Comparison of ENCODE assay signal across 8 cellular contexts in the genomic region with DNA sequence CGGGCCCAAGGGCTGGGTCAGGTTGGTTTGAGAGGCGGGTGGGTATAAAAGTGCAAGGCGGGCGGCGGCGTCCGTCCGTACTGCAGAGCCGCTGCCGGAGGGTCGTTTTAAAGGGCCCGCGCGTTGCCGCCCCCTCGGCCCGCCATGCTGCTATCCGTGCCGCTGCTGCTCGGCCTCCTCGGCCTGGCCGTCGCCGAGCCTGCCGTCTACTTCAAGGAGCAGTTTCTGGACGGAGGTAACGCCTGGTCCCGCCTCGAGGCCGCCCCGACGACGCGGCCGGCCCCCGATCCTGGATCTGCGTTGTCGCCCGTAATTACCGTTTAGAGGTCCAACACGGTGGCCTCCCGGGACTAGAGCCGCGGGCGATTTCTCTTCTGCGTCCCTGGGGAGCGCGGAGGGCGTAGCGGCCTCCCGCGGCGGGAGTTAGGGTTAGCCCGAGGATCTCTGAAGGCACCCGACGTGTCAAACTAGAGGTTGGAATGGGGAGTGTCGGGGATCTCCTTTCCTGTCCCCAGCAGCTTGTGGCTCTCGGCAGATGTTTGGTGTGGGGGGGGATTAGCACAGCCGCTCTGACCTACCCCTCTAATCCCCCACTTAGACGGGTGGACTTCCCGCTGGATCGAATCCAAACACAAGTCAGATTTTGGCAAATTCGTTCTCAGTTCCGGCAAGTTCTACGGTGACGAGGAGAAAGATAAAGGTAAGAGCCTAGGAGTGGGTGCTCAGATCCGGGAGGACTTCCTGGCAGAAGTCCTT. TPM values are rescaled to one million over a fixed set of nuclear protein-coding genes. Genes with fewer than 3 reads are reported as not detected.
DNase-seq lines count a peak whose midpoint lies in the region; ATAC-seq and TF ChIP-seq lines count a peak whose summit lies in the region.

A gene (plus strand): TSS at position 74 of the 756 bp plus-strand sequence. CDS start 71 bp downstream, at position 145.

- peak; percentile 100 for TF ChIP-seq POLR2A in tibial nerve (IDR thresholded peaks at IDR 0.05)

- peak within 1 kb of the TSS; percentile 92 for H3K9ac ChIP-seq in ES-I3 (ENCODE audit: low read depth, low read length)

- H3K4me1 ChIP-seq in ES-I3 (ENCODE audit: insufficient read depth, low read length): peaks cover 4% of the 10 kb centered on the region; the same call in 1 of the 2 replicates
- peaks cover 28% of the 10 kb centered on the region for H3K4me1 ChIP-seq in SJSA1 (replicated peaks)
- peaks cover 0 to 57% (median 23%) of the 10 kb centered on the region in 4 donors for H3K4me1 ChIP-seq in tibial nerve

- peak within 1 kb of the TSS; percentile 39 for H3K27ac ChIP-seq in SJSA1
- peak within 1 kb of the TSS; percentile 82 to 95 (median 90) for H3K27ac ChIP-seq in tibial nerve

- H3K4me3 ChIP-seq in HFF-Myc (replicated peaks; ENCODE audit: low read depth, low read length) (peak within 1 kb of the TSS; percentile 89), SJSA1 (peak within 1 kb of the TSS; percentile 80), tibial nerve (peak within 1 kb of the TSS; percentile 80 to 99 (median 92))

- DNase-seq in HFF-Myc (ENCODE audit: extremely low read depth, low read depth) (no peak), SJSA1 (ENCODE audit: low read depth in 1 of 2, low spot score in 2 of 2) (no peak), dermis microvascular lymphatic vessel endothelial cell (ENCODE audit: low read depth in 2 of 2) (peak in 1 of 2 donors; percentile 55), lung microvascular endothelial cell (ENCODE audit: low read depth in 2 of 2) (peak; percentile 44 to 48), tibial nerve (ENCODE audit: low spot score in 2 of 2) (no peak), NCI-H2196 (lab: John Stamatoyannopoulos, UW; ENCODE audit: unreplicated experiment) (no peak)

- H3K36me3 ChIP-seq in ES-I3 (ENCODE audit: insufficient read depth, low read length) (peaks cover 34% of the 10 kb centered on the region), SJSA1 (peaks cover 53% of the 10 kb centered on the region), tibial nerve (peaks cover 2 to 38% (median 33%) of the 10 kb centered on the region in 3 donors)

- peak; percentile 61 to 99 for TF ChIP-seq EP300 in tibial nerve (IDR thresholded peaks at IDR 0.05)

- 1% methylated on average over 19 to 43 of the region's 67 CpGs for WGBS in tibial nerve, 2 donors

- TF ChIP-seq CTCF in HFF-Myc (IDR thresholded peaks at IDR 0.05; ENCODE audit: low read depth, low read length, missing control alignments) (peak; percentile 2), tibial nerve (IDR thresholded peaks at IDR 0.05) (peak in 3 of 5 experiments; percentile 14 to 67 (median 66))

- no peak for ATAC-seq in HG02798 (IDR thresholded peaks at IDR 0.05; ENCODE audit: poor library complexity, unreplicated experiment)

- H3K9me3 ChIP-seq in ES-I3 (ENCODE audit: control insufficient read depth, insufficient read depth, low read length) (no peaks in the 10 kb centered on the region), SJSA1 (replicated peaks) (no peaks in the 10 kb centered on the region), tibial nerve (no peaks in the 10 kb centered on the region)

- H3K27me3 ChIP-seq in SJSA1 (replicated peaks): no peaks in the 10 kb centered on the region
- no peaks in the 10 kb centered on the region for H3K27me3 ChIP-seq in tibial nerve

RNA-seq across cellular contexts. Expression of the gene that starts here (rescaled TPM):
- total RNA-seq in SJSA1 (2014; rRNA removed; shearing (Covaris generic)): 1,330 and 1,700 TPM in 2 replicates
- 1,348 and 1,401 TPM in 2 replicates for total RNA-seq in dermis microvascular lymphatic vessel endothelial cell
- total RNA-seq in lung microvascular endothelial cell: 1,060 and 1,340 TPM in 2 replicates
- 100 to 1,000 TPM; 173 to 398 (median 313) TPM for total RNA-seq in tibial nerve

Comparison
In these comparisons a context has a peak if more than half of its experiments do, and no peak if none do; other contexts are left out.
1. DNase-seq: peak in lung microvascular endothelial cell (2 of 2); none in HFF-Myc (single experiment), SJSA1 (0 of 2), tibial nerve (0 of 2) and NCI-H2196 (single experiment).
2. Peak in every context shown above with its lines, with median percentiles within 50 percentile points of each other: H3K4me3 ChIP-seq.